ENCODE assay signal across 21 cellular contexts in the genomic region with DNA sequence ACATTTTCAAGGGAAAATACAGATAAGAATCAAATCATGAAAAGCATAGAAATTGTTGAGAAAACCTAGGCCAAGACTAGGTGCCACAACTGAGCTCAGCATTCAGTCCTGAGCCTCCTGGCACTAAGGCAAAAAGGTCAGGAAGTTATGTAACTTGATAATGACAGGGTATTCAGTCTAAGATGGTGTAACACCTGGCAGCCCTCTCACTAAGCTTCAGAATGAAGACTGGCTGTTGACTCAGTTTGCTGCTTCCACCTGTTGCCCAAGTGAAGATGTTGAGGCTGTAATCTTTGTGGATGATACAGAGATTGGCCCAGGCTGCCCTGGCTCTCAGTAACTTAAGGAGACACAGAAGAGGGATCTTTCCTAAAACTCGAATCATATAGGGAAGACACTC. TPM values are rescaled to one million over a fixed set of nuclear protein-coding genes. Genes with fewer than 3 reads are reported as not detected.
DNase-seq lines count a peak whose midpoint lies in the region; ATAC-seq, FAIRE-seq and TF ChIP-seq lines count a peak whose summit lies in the region.
"Had no signal": no experiment of that assay in that cellular context is flagged by ENCODE, and none has a peak within 500 bp of the region (broad histone marks: within the 10 kb centered on the region; RNA-seq: fewer than 3 reads in every experiment).

No MANE protein-coding gene starts in this region.

- peaks cover 42% of the 10 kb centered on the region for H3F3A ChIP-seq in GM23248 (ENCODE audit: insufficient read depth)

- H3K4me2 ChIP-seq in mammary epithelial cell (ENCODE audit: insufficient read depth, low read depth, low read length) (no peak overlapping the region), GM23248 (ENCODE audit: unreplicated experiment) (no peak overlapping the region)
- H3K4me2 ChIP-seq: A549, GM23338, KMS-11 had no signal

- CTCF ChIA-PET in MCF 10A (lab: Yijun Ruan, JAX): interaction anchor here (0.6 to 9.2 kb wide), 4 partner anchors 16 to 232 kb away, joined by 3 to 182 read pairs (median 7); no protein-coding TSS in a partner anchor
- CTCF ChIA-PET in mammary epithelial cell (lab: Charles Lee; ENCODE audit: low non-redundant PET): no interaction called here

- H3K9ac ChIP-seq in mammary epithelial cell (ENCODE audit: insufficient read depth, low read length) (no peak overlapping the region), GM23248 (no peak overlapping the region)
- H3K9ac ChIP-seq: KMS-11 had no signal

- H3K4me1 Mint-ChIP-seq in MCF 10A (ENCODE audit: insufficient read depth, unreplicated experiment): no peaks in the 10 kb centered on the region
- H3K4me1 Mint-ChIP-seq: GM23338 had no signal

- H3K4me1 ChIP-seq in mammary epithelial cell (ENCODE audit: insufficient read depth, low read length) (peaks cover 3% of the 10 kb centered on the region), GM23248 (ENCODE audit: insufficient read depth) (peaks cover 33% of the 10 kb centered on the region)
- H3K4me1 ChIP-seq: A549 had no signal

- no peak for TF ChIP-seq CTCF in MCF 10A (IDR thresholded peaks at IDR 0.05; ENCODE audit: unreplicated experiment)
- no peak for TF ChIP-seq CTCF in mammary epithelial cell (conservative IDR thresholded peaks at IDR 0.05 in 1 of 2, IDR thresholded peaks at IDR 0.05 in 1 of 2; ENCODE audit: extremely low read depth in 1 of 2, insufficient read depth in 1 of 2, low read depth in 1 of 2, low read length in 2 of 2)
- no peak for TF ChIP-seq CTCF in bronchial epithelial cell (IDR thresholded peaks at IDR 0.05; ENCODE audit: insufficient read depth, low read length, severe bottlenecking)

- POLR2A ChIA-PET in MCF 10A (lab: Yijun Ruan, JAX): interaction anchor here (0.6 to 1.9 kb wide), 4 partner anchors 8 to 51 kb away, joined by 3 to 6 read pairs (median 4); no protein-coding TSS in a partner anchor

- no peak overlapping the region for H2AFZ ChIP-seq in mammary epithelial cell (ENCODE audit: low read depth, low read length)
- H2AFZ ChIP-seq in GM23248: no peak overlapping the region
- H2AFZ ChIP-seq: GM23338 had no signal

- H3K27ac ChIP-seq in mammary epithelial cell (ENCODE audit: insufficient read depth, low read depth, low read length) (no peak overlapping the region), GM23248 (no peak overlapping the region)
- H3K27ac ChIP-seq: A549, C4-2B, KMS-11, Peyer's patch had no signal

- H4K20me1 ChIP-seq in mammary epithelial cell (ENCODE audit: insufficient read depth, low read length) (no peaks in the 10 kb centered on the region), GM23248 (ENCODE audit: insufficient read depth) (no peaks in the 10 kb centered on the region)

- dilution Hi-C loops in mammary epithelial cell (cut with HindIII; ENCODE audit: low sequenced_read_pairs): no loop called here

- H3K9me2 ChIP-seq in GM23248 (ENCODE audit: insufficient read depth): no peaks in the 10 kb centered on the region

- 88% methylated on average over 1 of the region's 1 CpG for WGBS in mammary epithelial cell (ENCODE audit: low coverage, missing lambda C conversion rate)
- WGBS in GM23248 (ENCODE audit: low coverage in 1 of 2, low lambda C conversion rate in 2 of 2, missing lambda C conversion rate in 2 of 2), 2 experiments: 97 to 100% methylated on average over 1 of the region's 1 CpG

- no peak overlapping the region for H3K27ac Mint-ChIP-seq in MCF 10A (ENCODE audit: low read depth, unreplicated experiment)
- H3K27ac Mint-ChIP-seq: GM23338; T-helper 1 cell treated with Interleukin-12 subunit alpha and Interleukin-12 subunit beta and Interleukin-4 antibody, amounts not matched to agents 30 μg/mL and 1 μg/mL, for 36 hours had no signal

- FAIRE-seq in bronchial epithelial cell (lab: Jason Lieb, UNC): no peak
- FAIRE-seq: A549, GM12891 had no signal

- H3K9me3 Mint-ChIP-seq in MCF 10A (ENCODE audit: unreplicated experiment): no peaks in the 10 kb centered on the region
- H3K9me3 Mint-ChIP-seq: GM23338; T-helper 1 cell treated with Interleukin-12 subunit alpha and Interleukin-12 subunit beta and Interleukin-4 antibody, amounts not matched to agents 30 μg/mL and 1 μg/mL, for 36 hours had no signal

- H3K27me3 ChIP-seq in mammary epithelial cell (ENCODE audit: insufficient read depth, low read length) (no peaks in the 10 kb centered on the region), bronchial epithelial cell (ENCODE audit: control insufficient read depth, insufficient read depth, low read length) (peaks cover 2% of the 10 kb centered on the region), GM23248 (replicated peaks; ENCODE audit: insufficient read depth) (no peaks in the 10 kb centered on the region)
- H3K27me3 ChIP-seq: Peyer's patch had no signal

- H3K4me3 Mint-ChIP-seq in MCF 10A (ENCODE audit: unreplicated experiment): no peak overlapping the region
- H3K4me3 Mint-ChIP-seq: GM23338; T-helper 1 cell treated with Interleukin-12 subunit alpha and Interleukin-12 subunit beta and Interleukin-4 antibody, amounts not matched to agents 30 μg/mL and 1 μg/mL, for 36 hours had no signal

- DNase-seq in MCF 10A (ENCODE audit: unreplicated experiment): peak; percentile 69
- DNase-seq in mammary epithelial cell: no peak
- DNase-seq in NCI-H510A treated with DMSO at 0.1 percent for 48 hours (lab: John Stamatoyannopoulos, UW): peak; percentile 56
- peak; percentile 28 for DNase-seq in bronchial epithelial cell (ENCODE audit: low read depth)
- DNase-seq in activated CD4-positive, CD25-positive, alpha-beta regulatory T cell treated with anti-CD3 and anti-CD28 coated beads, Interleukin-2, amount 50 U/mL, for 72 hours: no peak
- DNase-seq in GM23248: no peak
- DNase-seq: COR-L47, DMS79, MM.1S, NCI-H146, SHP77 had no signal

- H3K79me2 ChIP-seq in mammary epithelial cell (ENCODE audit: insufficient read depth, low read length) (no peaks in the 10 kb centered on the region), GM23248 (ENCODE audit: insufficient read depth) (no peaks in the 10 kb centered on the region)

- intact Hi-C loops in MCF 10A (cut with micrococcal nuclease) (no loop called here), mammary epithelial cell (cut with micrococcal nuclease) (no loop called here)

- H3K36me3 ChIP-seq in mammary epithelial cell (ENCODE audit: insufficient read depth, low read length) (no peaks in the 10 kb centered on the region), bronchial epithelial cell (ENCODE audit: control insufficient read depth, insufficient read depth, low read length) (no peaks in the 10 kb centered on the region), GM23248 (ENCODE audit: low read depth) (no peaks in the 10 kb centered on the region)
- H3K36me3 ChIP-seq: Peyer's patch had no signal

- H3K4me3 ChIP-seq in mammary epithelial cell (replicated peaks in 1 of 3; ENCODE audit: insufficient read depth in 1 of 3, low read depth in 2 of 3, low read length in 3 of 3): no peak overlapping the region
- H3K4me3 ChIP-seq in bronchial epithelial cell (ENCODE audit: low read depth, low read length): no peak overlapping the region
- H3K4me3 ChIP-seq in GM23248: no peak overlapping the region
- H3K4me3 ChIP-seq: A549, GM23338, Peyer's patch had no signal

- ATAC-seq in HG02763 (IDR thresholded peaks at IDR 0.05; ENCODE audit: unreplicated experiment) (no peak), GM18867 (IDR thresholded peaks at IDR 0.05; ENCODE audit: unreplicated experiment) (no peak)
- ATAC-seq: A549 had no signal

- no peaks in the 10 kb centered on the region for H3K9me3 ChIP-seq in mammary epithelial cell (replicated peaks; ENCODE audit: insufficient read depth, low read length)
- no peaks in the 10 kb centered on the region for H3K9me3 ChIP-seq in GM23248 (ENCODE audit: low read depth)
- H3K9me3 ChIP-seq: A549, Peyer's patch had no signal

- in situ Hi-C loops in mammary epithelial cell (cut with MboI; ENCODE audit: low sequenced_read_pairs in 2 of 2): no loop called here
- in situ Hi-C loops in GM23248 (cut with MboI): no loop called here

- peaks cover 6% of the 10 kb centered on the region for H3K36me3 Mint-ChIP-seq in MCF 10A (ENCODE audit: insufficient read depth, unreplicated experiment)

- BruUV-seq in MCF 10A (replicated peaks; lab: Mats Ljungman, UMichigan) (no TSS peak), mammary epithelial cell (replicated peaks; lab: Mats Ljungman, UMichigan) (no TSS peak)

- no peaks in the 10 kb centered on the region for H3K27me3 Mint-ChIP-seq in MCF 10A (ENCODE audit: insufficient read depth, unreplicated experiment)

RNA-seq across cellular contexts. Expression of a gene that starts 19.6 kb away (rescaled TPM):
- total RNA-seq in MCF 10A (2022) (not detected in 2 replicates), mammary epithelial cell (not detected), bronchial epithelial cell (not detected in 2 replicates)
- polyA plus RNA-seq in mammary epithelial cell (not detected), GM23248 (2016; fragmentation: Nextera tagmentation; extraction: Ambion mirVana) (0.05 TPM in 1 of 2 replicates, not detected in the other)
- not detected for polyA minus RNA-seq in mammary epithelial cell
- total RNA-seq in GM23248 (2014; rRNA removed; shearing (Covaris generic)): not detected in 2 replicates
- total RNA-seq: G401, GM23338, Peyer's patch had no signal
- polyA plus RNA-seq: A549 had no signal

RNA-seq across cellular contexts. Expression of a gene that starts 25.4 kb away (rescaled TPM):
- 114 and 139 TPM in 2 replicates for total RNA-seq in MCF 10A (2022)
- total RNA-seq in mammary epithelial cell: 100 to 1,000 TPM in 1 of 2 donors, 10 to 100 TPM in 1; 63.3 to 145 TPM
- 151 TPM for polyA plus RNA-seq in mammary epithelial cell
- polyA minus RNA-seq in mammary epithelial cell: 162 TPM
- 48.2 and 58.5 TPM in 2 replicates for total RNA-seq in bronchial epithelial cell
- total RNA-seq in GM23248 (2014; rRNA removed; shearing (Covaris generic)): 60.8 and 88.1 TPM in 2 replicates
- polyA plus RNA-seq in GM23248 (2016; fragmentation: Nextera tagmentation; extraction: Ambion mirVana): 11.8 and 12.4 TPM in 2 replicates

Comparison
In these comparisons a context has a peak if more than half of its experiments do, and no peak if none do; other contexts are left out.
1. DNase-seq: peak in MCF 10A (single experiment), NCI-H510A treated with DMSO at 0.1 percent for 48 hours (single experiment) and bronchial epithelial cell (single experiment); none in mammary epithelial cell (single experiment), activated CD4-positive, CD25-positive, alpha-beta regulatory T cell treated with anti-CD3 and anti-CD28 coated beads, Interleukin-2, amount 50 U/mL, for 72 hours (single experiment) and GM23248 (single experiment).